Comparison of ENCODE assay signal across 1 cellular context in genomic region chr22:20580611-20581502, GRCh38.
TF ChIP-seq lines count a peak whose summit lies in the region.

No MANE protein-coding gene starts in this region.

TF ChIP-seq in K562, 482 proteins besides CTCF, POLR2A, EP300 and RAD21 (continues in another document):
- TF ChIP-seq CBFB (CRISPR knock-in tag; IDR thresholded peaks at IDR 0.05) = peak; percentile 84; the same call in 1 of the 2 replicates
- 0 out of 4 replicates have a peak, but pooled peaks of 1 of the 2 experiments have one; percentile 4 for TF ChIP-seq ZNF639 (CRISPR knock-in tag; conservative IDR thresholded peaks at IDR 0.05 in 1 of 2, IDR thresholded peaks at IDR 0.05 in 1 of 2)
- TF ChIP-seq HMGXB4 (CRISPR knock-in tag; IDR thresholded peaks at IDR 0.05) = peak; percentile 11; the same call in 1 of the 2 replicates
- TF ChIP-seq ZNF589 (CRISPR knock-in tag; IDR thresholded peaks at IDR 0.05; ENCODE audit: low read depth) = no peak
- no peak for TF ChIP-seq MTF1 (CRISPR knock-in tag; IDR thresholded peaks at IDR 0.05; ENCODE audit: borderline replicate concordance)
- TF ChIP-seq NR3C1 (CRISPR knock-in tag; IDR thresholded peaks at IDR 0.05) = 0 out of 2 replicates have a peak, but pooled peaks have one; percentile 22
- 0 out of 2 replicates have a peak, but pooled peaks have one; percentile 31 for TF ChIP-seq ATF1 (CRISPR knock-in tag; IDR thresholded peaks at IDR 0.05)
- no peak for TF ChIP-seq ATF1 (tag; IDR thresholded peaks at IDR 0.05)
- 0 out of 2 replicates have a peak, but pooled peaks have one; percentile 2 for TF ChIP-seq HOMEZ (CRISPR knock-in tag; IDR thresholded peaks at IDR 0.05)
- peak; percentile 72; the same call in 1 of the 2 replicates for TF ChIP-seq PRMT5 (CRISPR knock-in tag; IDR thresholded peaks at IDR 0.05)
- 0 out of 4 replicates have a peak, but pooled peaks of 1 of the 2 experiments have one; percentile 29 for TF ChIP-seq SRF (CRISPR knock-in tag; IDR thresholded peaks at IDR 0.05)
- 0 out of 2 replicates have a peak, but pooled peaks have one; percentile 6 for TF ChIP-seq LCOR (CRISPR knock-in tag; IDR thresholded peaks at IDR 0.05)
- peak; percentile 67 for TF ChIP-seq POLR2G (IDR thresholded peaks at IDR 0.05; ENCODE audit: low read depth, low read length)
- 0 out of 2 replicates have a peak, but pooled peaks have one; percentile 13 for TF ChIP-seq TCF7 (IDR thresholded peaks at IDR 0.05; ENCODE audit: borderline replicate concordance)
- TF ChIP-seq GABPB1 (CRISPR knock-in tag; IDR thresholded peaks at IDR 0.05) = 0 out of 2 replicates have a peak, but pooled peaks have one; percentile 15
- 0 out of 2 replicates have a peak, but pooled peaks have one; percentile 39 for TF ChIP-seq ESRRB (CRISPR knock-in tag; IDR thresholded peaks at IDR 0.05; ENCODE audit: borderline replicate concordance)
- peak; percentile 71; the same call in 1 of the 2 replicates for TF ChIP-seq MAX (CRISPR knock-in tag; IDR thresholded peaks at IDR 0.05)
- TF ChIP-seq ATF2 (CRISPR knock-in tag; IDR thresholded peaks at IDR 0.05) = 0 out of 2 replicates have a peak, but pooled peaks have one; percentile 9
- TF ChIP-seq JUN (IDR thresholded peaks at IDR 0.05; ENCODE audit: borderline replicate concordance, low read depth, low read length) = no peak
- peak; percentile 68; the same call in 1 of the 2 replicates for TF ChIP-seq JUN (CRISPR knock-in tag; IDR thresholded peaks at IDR 0.05; ENCODE audit: borderline replicate concordance)
- TF ChIP-seq TFAP4 (CRISPR knock-in tag; IDR thresholded peaks at IDR 0.05; ENCODE audit: borderline replicate concordance) = 0 out of 2 replicates have a peak, but pooled peaks have one; percentile 26
- TF ChIP-seq CREB1 (IDR thresholded peaks at IDR 0.05) = no peak
- peak; percentile 55; the same call in 1 of the 2 replicates for TF ChIP-seq CREB1 (CRISPR knock-in tag; IDR thresholded peaks at IDR 0.05)
- no peak for TF ChIP-seq ZNF174 (CRISPR knock-in tag; IDR thresholded peaks at IDR 0.05)
- TF ChIP-seq GATAD2B (IDR thresholded peaks at IDR 0.05; ENCODE audit: borderline replicate concordance) = no peak
- TF ChIP-seq SMAD3 (CRISPR knock-in tag; conservative IDR thresholded peaks at IDR 0.05) = no peak
- TF ChIP-seq THAP12 (CRISPR knock-in tag; IDR thresholded peaks at IDR 0.05) = peak; percentile 20; the same call in 1 of the 2 replicates
- 0 out of 2 replicates have a peak, but pooled peaks have one; percentile 39 for TF ChIP-seq STAG1 (CRISPR knock-in tag; IDR thresholded peaks at IDR 0.05; ENCODE audit: borderline replicate concordance)
- peak; percentile 58; the same call in 1 of the 2 replicates for TF ChIP-seq ARID4B (CRISPR knock-in tag; IDR thresholded peaks at IDR 0.05)
- TF ChIP-seq TGIF2 (CRISPR knock-in tag; IDR thresholded peaks at IDR 0.05) = peak; percentile 83; the same call in 1 of the 2 replicates
- TF ChIP-seq GATAD2A (IDR thresholded peaks at IDR 0.05) = no peak
- peak; percentile 63; the same call in 1 of the 2 replicates for TF ChIP-seq ZBTB1 (CRISPR knock-in tag; IDR thresholded peaks at IDR 0.05; ENCODE audit: borderline replicate concordance, low read depth)
- TF ChIP-seq ZNF212 (CRISPR knock-in tag; IDR thresholded peaks at IDR 0.05) = no peak
- peak; percentile 89 for TF ChIP-seq FOXP1 (CRISPR knock-in tag; IDR thresholded peaks at IDR 0.05)
- no peak for TF ChIP-seq KLF10 (CRISPR knock-in tag; IDR thresholded peaks at IDR 0.05)
- TF ChIP-seq MYBL2 (IDR thresholded peaks at IDR 0.05; ENCODE audit: low read depth) = no peak
- peak; percentile 29; the same call in 1 of the 2 replicates for TF ChIP-seq MYBL2 (CRISPR knock-in tag; IDR thresholded peaks at IDR 0.05; ENCODE audit: borderline replicate concordance)
- peak; percentile 59; the same call in 1 of the 2 replicates for TF ChIP-seq ZNF143 (CRISPR knock-in tag; IDR thresholded peaks at IDR 0.05)
- 0 out of 2 replicates have a peak, but pooled peaks have one; percentile 39 for TF ChIP-seq RERE (CRISPR knock-in tag; IDR thresholded peaks at IDR 0.05; ENCODE audit: borderline replicate concordance)
- peak; percentile 12; the same call in 1 of the 2 replicates for TF ChIP-seq POLR2AphosphoS5 (IDR thresholded peaks at IDR 0.05; ENCODE audit: control insufficient read depth, insufficient read depth, low read depth, low read length)
